Comparison of ENCODE assay signal across 8 cellular contexts in the genomic region with DNA sequence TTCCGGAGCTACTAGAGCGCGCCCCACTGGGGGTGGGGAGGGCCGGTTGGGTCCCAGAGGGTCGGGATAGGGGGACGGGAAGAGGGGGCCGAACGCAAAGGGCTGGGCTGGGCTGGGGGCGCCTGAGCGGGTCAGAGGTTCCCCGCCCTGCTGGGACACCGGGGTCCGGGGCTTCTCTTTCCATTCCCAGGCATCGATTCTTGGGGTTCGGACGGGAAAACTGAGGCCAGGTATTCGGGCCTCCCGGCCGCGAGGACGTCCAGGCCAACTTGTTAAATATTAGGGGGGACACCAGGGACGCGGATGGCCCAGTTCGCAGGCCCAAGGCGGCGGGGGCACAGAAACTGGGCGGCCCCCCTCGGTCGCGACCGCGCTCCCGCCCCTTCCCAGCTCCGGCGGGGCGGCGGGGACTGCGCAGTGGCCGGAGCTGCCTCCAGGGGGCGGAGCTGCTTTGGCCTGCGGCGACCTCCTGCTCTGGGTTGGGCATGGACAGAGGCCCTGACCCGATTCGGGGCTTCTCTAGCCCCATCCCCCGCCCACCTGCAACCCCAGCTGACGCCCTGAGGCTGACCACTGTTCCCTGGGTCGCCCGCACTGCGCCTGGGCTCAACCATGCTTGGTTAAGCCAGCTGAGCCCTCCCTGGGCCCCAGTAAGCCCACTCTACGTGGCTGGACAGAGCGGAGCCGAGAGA. TPM values are rescaled to one million over a fixed set of nuclear protein-coding genes. Genes with fewer than 3 reads are reported as not detected.
DNase-seq lines count a peak whose midpoint lies in the region; ATAC-seq and TF ChIP-seq lines count a peak whose summit lies in the region.

No MANE protein-coding gene starts in this region.

- H3K36me3 ChIP-seq in DND-41 (ENCODE audit: insufficient read depth, low read length) (no peaks in the 10 kb centered on the region), MG63 (no peaks in the 10 kb centered on the region; the same call in none of the 2 replicates), stomach (no peaks in the 10 kb centered on the region)

- TF ChIP-seq CTCF in DND-41 (IDR thresholded peaks at IDR 0.05; ENCODE audit: borderline replicate concordance, extremely low read depth, low read length, poor library complexity, severe bottlenecking), result peak; percentile 75
- peak; percentile 81 for TF ChIP-seq CTCF in endothelial cell (IDR thresholded peaks at IDR 0.05; ENCODE audit: unreplicated experiment)
- peak in 5 of 7 experiments; percentile 44 to 94 (median 80) for TF ChIP-seq CTCF in stomach (IDR thresholded peaks at IDR 0.05)

- H2AFZ ChIP-seq in DND-41 (ENCODE audit: low read depth, low read length), result peak overlapping the region; percentile 73

- H3K4me1 ChIP-seq in DND-41 (ENCODE audit: insufficient read depth, low read length) (peaks cover 37% of the 10 kb centered on the region), stomach (peaks cover 29 to 52% (median 44%) of the 10 kb centered on the region in 4 donors)

- TF ChIP-seq POLR2A in stomach (IDR thresholded peaks at IDR 0.05), result no peak

- H3K9ac ChIP-seq in DND-41 (ENCODE audit: low read depth, low read length), result peak overlapping the region; percentile 75

- H3K27me3 ChIP-seq in DND-41 (ENCODE audit: insufficient read depth, low read length, poor library complexity) (no peaks in the 10 kb centered on the region), MG63 (no peaks in the 10 kb centered on the region), stomach (peaks cover 0 to 8% (median 0%) of the 10 kb centered on the region in 3 donors)

- intact Hi-C loops in stomach (cut with DNase I; ENCODE audit: low total_unique reads), result no loop called here

- H3K9me3 Mint-ChIP-seq in endothelial cell (ENCODE audit: unreplicated experiment), result no peaks in the 10 kb centered on the region

- peak overlapping the region; percentile 67 to 71; a peak in 3 of 4 replicates for H3K4me3 ChIP-seq in DND-41 (ENCODE audit: low read depth in 1 of 2, low read length in 2 of 2)
- peak overlapping the region; percentile 84 for H3K4me3 ChIP-seq in MG63
- H3K4me3 ChIP-seq in stomach, result peak overlapping the region; percentile 66 to 89 (median 84)

- peak overlapping the region; percentile 83 for H3K27ac ChIP-seq in DND-41 (ENCODE audit: low read length)
- H3K27ac ChIP-seq in stomach, result peak overlapping the region; percentile 91 to 94 (median 93)

- no peak for TF ChIP-seq EP300 in stomach (IDR thresholded peaks at IDR 0.05)

- H4K20me1 ChIP-seq in DND-41 (ENCODE audit: insufficient read depth, low read length), result peaks cover 30% of the 10 kb centered on the region

- DNase-seq in DND-41, result peak; percentile 65
- peak; percentile 79 for DNase-seq in MG63
- peak; percentile 69 to 76 for DNase-seq in activated CD4-positive, alpha-beta T cell treated with anti-CD3 and anti-CD28 coated beads, Interleukin-2, amount 50 U/mL, for 48 hours
- peak; percentile 89 for DNase-seq in endothelial cell (ENCODE audit: low spot score)
- DNase-seq in mesenteric fat pad (ENCODE audit: low spot score), result peak; percentile 94
- DNase-seq in stomach, result peak; percentile 73

- peaks cover 52% of the 10 kb centered on the region for H3K79me2 ChIP-seq in DND-41 (ENCODE audit: insufficient read depth, low read length)

- WGBS in stomach, 5 donors, result 1 to 14% (median 6%) methylated on average over 26 to 52 of the region's 52 CpGs

- H3K4me2 ChIP-seq in DND-41 (ENCODE audit: insufficient read depth, low read length), result peak overlapping the region; percentile 80

- H3K36me3 Mint-ChIP-seq in endothelial cell (ENCODE audit: low read depth, unreplicated experiment), result peaks cover 4% of the 10 kb centered on the region

- H3K4me1 Mint-ChIP-seq in endothelial cell (ENCODE audit: unreplicated experiment), result peaks cover 10% of the 10 kb centered on the region

- H3K27ac Mint-ChIP-seq in endothelial cell (ENCODE audit: unreplicated experiment), result no peak overlapping the region

- H3K27me3 Mint-ChIP-seq in endothelial cell (ENCODE audit: unreplicated experiment), result peaks cover 19% of the 10 kb centered on the region

- H3K4me3 Mint-ChIP-seq in endothelial cell (ENCODE audit: unreplicated experiment), result peak overlapping the region; percentile 62

- H3K9me3 ChIP-seq in DND-41 (ENCODE audit: insufficient read depth, low read length, severe bottlenecking) (no peaks in the 10 kb centered on the region), MG63 (no peaks in the 10 kb centered on the region), stomach (no peaks in the 10 kb centered on the region)

- ATAC-seq in DND-41 (ENCODE audit: insufficient read depth, low read depth) (peak; percentile 50), GM21723 (IDR thresholded peaks at IDR 0.05; ENCODE audit: unreplicated experiment) (peak; percentile 39), GM21786 (IDR thresholded peaks at IDR 0.05; ENCODE audit: unreplicated experiment) (no peak)

RNA-seq across cellular contexts. Expression of a gene that starts 1.2 kb away (rescaled TPM):
- 8.1 and 12.6 TPM in 2 replicates for total RNA-seq in MG63 (2014; rRNA removed; shearing (Covaris generic); ENCODE audit: low replicate concordance)
- total RNA-seq in endothelial cell (ENCODE audit: unreplicated experiment) (19.9 TPM), mesenteric fat pad (19.0 TPM), stomach (10 to 100 TPM in 2 of 5 donors, 1 to 10 TPM in 2, not detected in 1; 3.5 to 31.9 (median 15.8) TPM)
- polyA plus RNA-seq in stomach, result 1 to 10 TPM; 5.0 to 7.6 (median 6.6) TPM

RNA-seq across cellular contexts. Expression of a gene that starts 16.3 kb away (rescaled TPM):
- 2.2 and 4.4 TPM in 2 replicates for total RNA-seq in MG63 (2014; rRNA removed; shearing (Covaris generic); ENCODE audit: low replicate concordance)
- total RNA-seq in endothelial cell (ENCODE audit: unreplicated experiment) (48.1 TPM), mesenteric fat pad (34.0 TPM), stomach (100 to 1,000 TPM in 1 of 5 donors, 10 to 100 TPM in 4; 10.1 to 164 (median 25.7) TPM)
- 10 to 100 TPM; 10.1 to 15.5 (median 15.2) TPM for polyA plus RNA-seq in stomach

RNA-seq across cellular contexts. Expression of a gene that starts 20.7 kb away (rescaled TPM):
- 51.7 and 70.7 TPM in 2 replicates for total RNA-seq in MG63 (2014; rRNA removed; shearing (Covaris generic); ENCODE audit: low replicate concordance)
- total RNA-seq in endothelial cell (ENCODE audit: unreplicated experiment) (283 TPM), mesenteric fat pad (67.2 TPM), stomach (100 to 1,000 TPM in 1 of 5 donors, 10 to 100 TPM in 4; 25.7 to 177 (median 33.0) TPM)
- 10 to 100 TPM; 73.0 to 76.3 (median 75.5) TPM for polyA plus RNA-seq in stomach

RNA-seq across cellular contexts. Expression of a gene that starts 40.6 kb away (rescaled TPM):
- 3.6 TPM in 1 of 2 replicates, not detected in the other for total RNA-seq in MG63 (2014; rRNA removed; shearing (Covaris generic); ENCODE audit: low replicate concordance)
- total RNA-seq in endothelial cell (ENCODE audit: unreplicated experiment) (10.5 TPM), mesenteric fat pad (6.1 TPM), stomach (10 to 100 TPM in 3 of 5 donors, 1 to 10 TPM in 2; 4.2 to 75.9 (median 18.3) TPM)
- polyA plus RNA-seq in stomach, result 1 to 10 TPM; 5.5 to 6.7 (median 6.0) TPM

RNA-seq across cellular contexts. Expression of a gene that starts 40.6 kb away (rescaled TPM):
- 33.0 and 41.5 TPM in 2 replicates for total RNA-seq in MG63 (2014; rRNA removed; shearing (Covaris generic); ENCODE audit: low replicate concordance)
- total RNA-seq in endothelial cell (ENCODE audit: unreplicated experiment) (71.8 TPM), mesenteric fat pad (48.4 TPM), stomach (10 to 100 TPM; 10.7 to 77.6 (median 17.9) TPM)
- 10 to 100 TPM in 2 of 3 donors, 1 to 10 TPM in 1; 7.8 to 23.9 (median 19.4) TPM for polyA plus RNA-seq in stomach
